In genomic region chr22:42978453-42979103, GRCh38 we compare ENCODE assay signal across 9 cellular contexts. TPM values are rescaled to one million over a fixed set of nuclear protein-coding genes. Genes with fewer than 3 reads are reported as not detected.
DNase-seq lines count a peak whose midpoint lies in the region; ATAC-seq and TF ChIP-seq lines count a peak whose summit lies in the region.
"Had no signal": no experiment of that assay in that cellular context is flagged by ENCODE, and none has a peak within 500 bp of the region (broad histone marks: within the 10 kb centered on the region; RNA-seq: fewer than 3 reads in every experiment).

No MANE protein-coding gene starts in this region.

- H3K4me3 ChIP-seq in BLaER1 (no peak overlapping the region), parathyroid adenoma (ENCODE audit: low read depth, low read length) (no peak overlapping the region)

- peak overlapping the region; percentile 47 for H3K4me2 ChIP-seq in BLaER1
- no peak overlapping the region for H3K4me2 ChIP-seq in parathyroid adenoma (ENCODE audit: low read length)

- H3K27ac ChIP-seq in BLaER1: no peak overlapping the region
- H3K27ac ChIP-seq in foreskin keratinocyte: peak overlapping the region; percentile 8
- H3K27ac ChIP-seq in parathyroid adenoma: peak overlapping the region; percentile 24

- DNase-seq in T-helper 17 cell (no peak), foreskin keratinocyte (peak; percentile 82 to 92), GOT3 (lab: John Stamatoyannopoulos, UW) (no peak), SIG-M5 (lab: John Stamatoyannopoulos, UW) (no peak)
- DNase-seq: activated CD8-positive, alpha-beta memory T cell treated with anti-CD3 and anti-CD28 coated beads, Interleukin-2, amount 50 U/mL, for 4 hours had no signal

- no peak overlapping the region for H2AFZ ChIP-seq in parathyroid adenoma

- peaks cover 4% of the 10 kb centered on the region for H3K79me2 ChIP-seq in parathyroid adenoma

- no peaks in the 10 kb centered on the region for H3K27me3 Mint-ChIP-seq in T-helper 17 cell

- no peak for TF ChIP-seq CTCF in foreskin keratinocyte (conservative IDR thresholded peaks at IDR 0.05)
- no peak for TF ChIP-seq CTCF in parathyroid adenoma (IDR thresholded peaks at IDR 0.05)

- H3K27ac Mint-ChIP-seq in T-helper 17 cell: peak overlapping the region; percentile 32

- peaks cover 25% of the 10 kb centered on the region for H3K4me1 Mint-ChIP-seq in T-helper 17 cell

- H3K4me3 Mint-ChIP-seq in T-helper 17 cell: no peak overlapping the region

- peaks cover 14% of the 10 kb centered on the region for H3K9me3 ChIP-seq in BLaER1
- no peaks in the 10 kb centered on the region for H3K9me3 ChIP-seq in T-helper 17 cell (ENCODE audit: control insufficient read depth, low read length, poor library complexity, severe bottlenecking)
- no peaks in the 10 kb centered on the region for H3K9me3 ChIP-seq in parathyroid adenoma (ENCODE audit: control insufficient read depth, low read length)

- H3K9ac ChIP-seq in BLaER1: no peak overlapping the region
- no peak overlapping the region for H3K9ac ChIP-seq in parathyroid adenoma

- H4K20me1 ChIP-seq in BLaER1: peaks cover 61% of the 10 kb centered on the region

- H3K4me1 ChIP-seq in BLaER1 (peaks cover 19% of the 10 kb centered on the region), foreskin keratinocyte (peaks cover 14% of the 10 kb centered on the region), parathyroid adenoma (no peaks in the 10 kb centered on the region)

- H3K27me3 ChIP-seq in BLaER1 (no peaks in the 10 kb centered on the region), foreskin keratinocyte (no peaks in the 10 kb centered on the region), parathyroid adenoma (ENCODE audit: control insufficient read depth, insufficient read depth, low read length) (no peaks in the 10 kb centered on the region)

- H3K36me3 ChIP-seq in BLaER1: peaks cover 8% of the 10 kb centered on the region; the same call in 1 of the 2 replicates
- no peaks in the 10 kb centered on the region for H3K36me3 ChIP-seq in parathyroid adenoma (ENCODE audit: control insufficient read depth, insufficient read depth, low read length)

- ATAC-seq in T-helper 17 cell: no peak
- ATAC-seq in foreskin keratinocyte: peak; percentile 85
- ATAC-seq in GM21786 (IDR thresholded peaks at IDR 0.05; ENCODE audit: unreplicated experiment): no peak
- ATAC-seq in HG02763 (IDR thresholded peaks at IDR 0.05; ENCODE audit: unreplicated experiment): no peak

- no peaks in the 10 kb centered on the region for H3K36me3 Mint-ChIP-seq in T-helper 17 cell (ENCODE audit: low read depth)

RNA-seq across cellular contexts. Expression of gene PACSIN2, which starts 36.4 kb away (rescaled TPM):
- total RNA-seq in T-helper 17 cell: 10 to 100 TPM; 36.8 to 61.3 TPM
- 38.5 and 41.4 TPM in 2 replicates for total RNA-seq in foreskin keratinocyte
- 21.6 and 25.9 TPM in 2 replicates for polyA plus RNA-seq in foreskin keratinocyte

Comparison
In these comparisons a context has a peak if more than half of its experiments do, and no peak if none do; other contexts are left out.
1. DNase-seq: peak in foreskin keratinocyte (2 of 2); none in T-helper 17 cell (0 of 3), GOT3 (single experiment) and SIG-M5 (single experiment).